Comparison of ENCODE assay signal across 13 cellular contexts in genomic region chr10:112213098-112213823, GRCh38. TPM values are rescaled to one million over a fixed set of nuclear protein-coding genes. Genes with fewer than 3 reads are reported as not detected.
A peak's percentile ranks its signal among the peaks of the same experiment; 100 is the strongest.
DNase-seq lines count a peak whose midpoint lies in the region; ATAC-seq and TF ChIP-seq lines count a peak whose summit lies in the region.
"Had no signal": no experiment of that assay in that cellular context is flagged by ENCODE, and none has a peak within 500 bp of the region (broad histone marks: within the 10 kb centered on the region; RNA-seq: fewer than 3 reads in every experiment).

No MANE protein-coding gene starts in this region.

- ATAC-seq in GM18858 (IDR thresholded peaks at IDR 0.05; ENCODE audit: unreplicated experiment) (peak; percentile 52), GM21786 (IDR thresholded peaks at IDR 0.05; ENCODE audit: unreplicated experiment) (peak; percentile 33), HG03342 (IDR thresholded peaks at IDR 0.05; ENCODE audit: unreplicated experiment) (peak; percentile 71), GM21737 (IDR thresholded peaks at IDR 0.05; ENCODE audit: unreplicated experiment) (no peak)

- TF ChIP-seq CTCF in hepatocyte (IDR thresholded peaks at IDR 0.05; ENCODE audit: poor library complexity) = no peak
- TF ChIP-seq CTCF in Calu3 (IDR thresholded peaks at IDR 0.05; ENCODE audit: unreplicated experiment) = no peak

- no peaks in the 10 kb centered on the region for H3K27me3 ChIP-seq in hepatocyte
- H3K27me3 ChIP-seq: BLaER1 had no signal

- CTCF ChIA-PET in Calu3 (lab: Charles Lee) = no interaction called here

- no TSS peak for BruUV-seq in Calu3 (replicated peaks; lab: Mats Ljungman, UMichigan)

- no peaks in the 10 kb centered on the region for H4K20me1 ChIP-seq in hepatocyte (ENCODE audit: insufficient read depth, poor library complexity, severe bottlenecking)
- H4K20me1 ChIP-seq: BLaER1 had no signal

- H3K4me1 ChIP-seq in hepatocyte (ENCODE audit: insufficient read depth) = peaks cover 14% of the 10 kb centered on the region
- H3K4me1 ChIP-seq: BLaER1 had no signal

- no peaks in the 10 kb centered on the region for H3K36me3 ChIP-seq in hepatocyte (replicated peaks; ENCODE audit: insufficient read depth, low read depth)
- H3K36me3 ChIP-seq: BLaER1 had no signal

- no peak overlapping the region for H3K4me3 ChIP-seq in hepatocyte
- H3K4me3 ChIP-seq: BLaER1 had no signal

- no peaks in the 10 kb centered on the region for H3K4me1 Mint-ChIP-seq in Calu3 (ENCODE audit: low read depth, unreplicated experiment)

- peak overlapping the region; percentile 23 for H3K27ac ChIP-seq in hepatocyte
- H3K27ac ChIP-seq: BLaER1 had no signal

- H3K9me2 ChIP-seq in hepatocyte (replicated peaks; ENCODE audit: insufficient read depth) = no peaks in the 10 kb centered on the region

- H2AFZ ChIP-seq in hepatocyte = no peak overlapping the region

- H3K27me3 Mint-ChIP-seq in Calu3 (ENCODE audit: unreplicated experiment) = peaks cover 90% of the 10 kb centered on the region
- H3K27me3 Mint-ChIP-seq: brain had no signal

- H3K4me2 ChIP-seq in hepatocyte = peak overlapping the region; percentile 35
- H3K4me2 ChIP-seq: BLaER1 had no signal

- no peak overlapping the region for H3K4me3 Mint-ChIP-seq in Calu3 (ENCODE audit: low read depth, unreplicated experiment)
- H3K4me3 Mint-ChIP-seq: activated CD4-positive, alpha-beta memory T cell treated with anti-CD3 and anti-CD28 coated beads for 36 hours; brain had no signal

- intact Hi-C loops in Calu3 (cut with micrococcal nuclease; ENCODE audit: unreplicated experiment) = no loop called here

- TF ChIP-seq POLR2A in erythroblast (IDR thresholded peaks at IDR 0.05; ENCODE audit: low read length) = no peak

- DNase-seq in hepatocyte (ENCODE audit: low spot score) (no peak), erythroblast (lab: John Stamatoyannopoulos, UW) (no peak), SHP77 treated with DMSO at 0.1 percent for 48 hours (lab: John Stamatoyannopoulos, UW) (no peak), Calu3 (no peak)
- DNase-seq: activated CD4-positive, alpha-beta memory T cell treated with anti-CD3 and anti-CD28 coated beads for 36 hours; DMS53; NCI-H187 treated with DMSO at 0.1 percent for 48 hours had no signal

- H3K9me3 Mint-ChIP-seq in Calu3 (ENCODE audit: low read depth, unreplicated experiment) = no peaks in the 10 kb centered on the region
- H3K9me3 Mint-ChIP-seq: activated CD4-positive, alpha-beta memory T cell treated with anti-CD3 and anti-CD28 coated beads for 36 hours had no signal

- H3K27ac Mint-ChIP-seq in Calu3 (ENCODE audit: unreplicated experiment) = no peak overlapping the region
- H3K27ac Mint-ChIP-seq: activated CD4-positive, alpha-beta memory T cell treated with anti-CD3 and anti-CD28 coated beads for 36 hours had no signal

- no peaks in the 10 kb centered on the region for H3K36me3 Mint-ChIP-seq in Calu3 (ENCODE audit: insufficient read depth, unreplicated experiment)
- H3K36me3 Mint-ChIP-seq: activated CD4-positive, alpha-beta memory T cell treated with anti-CD3 and anti-CD28 coated beads for 36 hours; brain had no signal

- WGBS in hepatocyte (ENCODE audit: low lambda C conversion rate, missing lambda C conversion rate) = 70% methylated on average over 3 of the region's 3 CpGs

- H3K79me2 ChIP-seq in hepatocyte = no peaks in the 10 kb centered on the region

- no peaks in the 10 kb centered on the region for H3K9me3 ChIP-seq in hepatocyte (ENCODE audit: low read depth)
- H3K9me3 ChIP-seq: BLaER1 had no signal

RNA-seq across cellular contexts. Expression of gene GPAM, which starts 29.7 kb away (rescaled TPM):
- total RNA-seq in hepatocyte (49.2 and 51.9 TPM in 2 replicates), Calu3 (2022) (6.5 and 7.5 TPM in 2 replicates)
- polyA plus RNA-seq in hepatocyte = 5.6 and 7.8 TPM in 2 replicates
